ENCODE assay signal across 14 cellular contexts in genomic region chr9:86600291-86600690, GRCh38.
A peak's percentile ranks its signal among the peaks of the same experiment; 100 is the strongest.
DNase-seq lines count a peak whose midpoint lies in the region; ATAC-seq and TF ChIP-seq lines count a peak whose summit lies in the region.
"Had no signal": no experiment of that assay in that cellular context is flagged by ENCODE, and none has a peak within 500 bp of the region (broad histone marks: within the 10 kb centered on the region; RNA-seq: fewer than 3 reads in every experiment).

No MANE protein-coding gene starts in this region.

- CTCF ChIA-PET in HEK293 (lab: Yijun Ruan, JAX): interaction anchor here (0.6 to 1.7 kb wide), 4 partner anchors 10 to 915 kb away, joined by 3 to 5 read pairs (median 4); no protein-coding TSS in a partner anchor

- H3K4me1 ChIP-seq in HEK293 (ENCODE audit: control insufficient read depth, insufficient read depth, low read length) (peaks cover 24% of the 10 kb centered on the region), RWPE2 (ENCODE audit: insufficient read depth, poor library complexity, severe bottlenecking) (peaks cover 22% of the 10 kb centered on the region)

- POLR2A ChIA-PET in HEK293 (lab: Yijun Ruan, JAX): interaction anchor here (0.6 kb wide), 1 partner anchor 14 kb away, joined by 5 read pairs; no protein-coding TSS in a partner anchor

- H3K9me3 ChIP-seq in HEK293 (ENCODE audit: control insufficient read depth, insufficient read depth, low read depth, low read length) (no peaks in the 10 kb centered on the region), RWPE2 (ENCODE audit: severe bottlenecking) (no peaks in the 10 kb centered on the region)

- no peak overlapping the region for H3K27ac ChIP-seq in HEK293 (ENCODE audit: extremely low read depth, low read depth, low read length)
- H3K27ac ChIP-seq in RWPE2 (ENCODE audit: poor library complexity, severe bottlenecking): peak overlapping the region; percentile 6
- H3K27ac ChIP-seq: BLaER1 treated with 17β-estradiol and CSF1 and Interleukin-3, amounts not matched to agents 10 nM and 100 nM had no signal

- H3K4me3 ChIP-seq in HEK293 (ENCODE audit: low read depth, low read length) (no peak overlapping the region), RWPE2 (ENCODE audit: severe bottlenecking) (no peak overlapping the region)
- H3K4me3 ChIP-seq: BLaER1 treated with 17β-estradiol and CSF1 and Interleukin-3, amounts not matched to agents 10 nM and 100 nM had no signal

- H3K36me3 ChIP-seq in HEK293 (ENCODE audit: control insufficient read depth in 2 of 2, insufficient read depth in 1 of 2, low read length in 2 of 2) (no peaks in the 10 kb centered on the region), RWPE2 (ENCODE audit: low read depth) (no peaks in the 10 kb centered on the region)
- H3K36me3 ChIP-seq: BLaER1 treated with 17β-estradiol and CSF1 and Interleukin-3, amounts not matched to agents 10 nM and 100 nM had no signal

- peak; percentile 88 for ATAC-seq in RWPE2 (ENCODE audit: low read depth)
- ATAC-seq in GM21526 (IDR thresholded peaks at IDR 0.05; ENCODE audit: low FRiP score, unreplicated experiment): no peak
- ATAC-seq: esophagus mucosa, T-helper 17 cell had no signal

- TF ChIP-seq CTCF in HEK293 (tag by site-specific recombination; IDR thresholded peaks at IDR 0.05): no peak
- no peak for TF ChIP-seq CTCF in RWPE2 (IDR thresholded peaks at IDR 0.05; ENCODE audit: poor library complexity, severe bottlenecking)

- H3K27me3 ChIP-seq in RWPE2 (ENCODE audit: insufficient read depth, poor library complexity, severe bottlenecking): no peaks in the 10 kb centered on the region
- H3K27me3 ChIP-seq: BLaER1 treated with 17β-estradiol and CSF1 and Interleukin-3, amounts not matched to agents 10 nM and 100 nM had no signal

- DNase-seq in RWPE2 (ENCODE audit: low spot score) (no peak), fibroblast of peridontal ligament (ENCODE audit: extremely low read depth) (peak; percentile 38), smooth muscle cell of the brain vasculature (ENCODE audit: low read depth, low spot score) (peak; percentile 29), HuH-7.5 (ENCODE audit: low spot score) (no peak), SHP77 (lab: John Stamatoyannopoulos, UW) (no peak)
- DNase-seq: activated CD4-positive, CD25-positive, alpha-beta regulatory T cell; activated effector memory CD4-positive, alpha-beta T cell treated with anti-CD3 and anti-CD28 coated beads, Interleukin-2, amount 50 U/mL, for 16 hours; NCI-H2081 treated with DMSO at 0.1 percent for 48 hours; stimulated activated CD4-positive, alpha-beta T cell treated with anti-CD3 and anti-CD28 coated beads, Interleukin-15, amount 100 ng/mL, for 24 hours; T-helper 17 cell had no signal

TF ChIP-seq in HEK293, 187 proteins besides CTCF, POLR2A, EP300 and RAD21 (continues in another document):
- TF ChIP-seq ZFP69B (tag by site-specific recombination; IDR thresholded peaks at IDR 0.05) (0 out of 2 replicates have a peak, but pooled peaks have one; percentile 42), ZNF645 (tag by site-specific recombination; IDR thresholded peaks at IDR 0.05) (no peak), PBX3 (CRISPR knock-in tag; IDR thresholded peaks at IDR 0.05) (no peak), ZNF335 (tag by site-specific recombination; conservative IDR thresholded peaks at IDR 0.05) (peak; percentile 15; the same call in 1 of the 2 replicates), PRDM6 (tag by site-specific recombination; IDR thresholded peaks at IDR 0.05) (peak; percentile 95), ZNF155 (tag by site-specific recombination; IDR thresholded peaks at IDR 0.05) (no peak), GLIS1 (tag by site-specific recombination; IDR thresholded peaks at IDR 0.05) (peak; percentile 36; the same call in 1 of the 2 replicates), ZNF768 (tag by site-specific recombination; IDR thresholded peaks at IDR 0.05) (no peak), ZNF10 (tag by site-specific recombination; IDR thresholded peaks at IDR 0.05) (0 out of 2 replicates have a peak, but pooled peaks have one; percentile 25), ZNF529 (tag by site-specific recombination; IDR thresholded peaks at IDR 0.05; ENCODE audit: insufficient replicate concordance) (no peak), SP7 (tag by site-specific recombination; IDR thresholded peaks at IDR 0.05) (peak; percentile 94), ZNF558 (tag by site-specific recombination; IDR thresholded peaks at IDR 0.05) (no peak; the same call in 1 of the 2 replicates), SCRT1 (tag by site-specific recombination; IDR thresholded peaks at IDR 0.05; ENCODE audit: borderline replicate concordance) (peak; percentile 90), ZNF777 (tag by site-specific recombination; IDR thresholded peaks at IDR 0.05; ENCODE audit: borderline replicate concordance) (no peak), ZNF629 (tag by site-specific recombination; IDR thresholded peaks at IDR 0.05) (peak; percentile 92), KLF8 (tag by site-specific recombination; IDR thresholded peaks at IDR 0.05) (no peak), ZNF560 (tag by site-specific recombination; IDR thresholded peaks at IDR 0.05; ENCODE audit: borderline replicate concordance) (no peak), ATF2 (tag by site-specific recombination; IDR thresholded peaks at IDR 0.05; ENCODE audit: low read depth) (peak; percentile 93), ZNF548 (tag by site-specific recombination; IDR thresholded peaks at IDR 0.05) (no peak), TRIM28 (IDR thresholded peaks at IDR 0.05; ENCODE audit: borderline replicate concordance, low read length) (0 out of 2 replicates have a peak, but pooled peaks have one; percentile 17), ZNF600 (tag by site-specific recombination; IDR thresholded peaks at IDR 0.05) (peak; percentile 66), GLI2 (tag by site-specific recombination; IDR thresholded peaks at IDR 0.05; ENCODE audit: borderline replicate concordance, low read depth) (no peak), ZBTB8A (tag by site-specific recombination; IDR thresholded peaks at IDR 0.05) (no peak), ZNF362 (tag by site-specific recombination; IDR thresholded peaks at IDR 0.05) (peak; percentile 95), ZNF660 (tag by site-specific recombination; IDR thresholded peaks at IDR 0.05) (peak; percentile 68; the same call in 1 of the 2 replicates), PRDM1 (tag by site-specific recombination; IDR thresholded peaks at IDR 0.05) (peak; percentile 85), ZNF837 (tag by site-specific recombination; IDR thresholded peaks at IDR 0.05) (no peak), ZNF473 (tag by site-specific recombination; IDR thresholded peaks at IDR 0.05) (no peak)

Comparison
In these comparisons a context has a peak if more than half of its experiments do, and no peak if none do; other contexts are left out.
1. DNase-seq: peak in fibroblast of peridontal ligament (single experiment) and smooth muscle cell of the brain vasculature (single experiment); none in RWPE2 (single experiment), HuH-7.5 (single experiment) and SHP77 (0 of 2).